10 cellular contexts compared by ENCODE assay signal in genomic region chr9:123321874-123322770, GRCh38. TPM values are rescaled to one million over a fixed set of nuclear protein-coding genes. Genes with fewer than 3 reads are reported as not detected.
DNase-seq lines count a peak whose midpoint lies in the region; ATAC-seq, FAIRE-seq and TF ChIP-seq lines count a peak whose summit lies in the region.
"Had no signal": no experiment of that assay in that cellular context is flagged by ENCODE, and none has a peak within 500 bp of the region (broad histone marks: within the 10 kb centered on the region; RNA-seq: fewer than 3 reads in every experiment).

No MANE protein-coding gene starts in this region.

- H3K36me3 ChIP-seq in small intestine (ENCODE audit: control insufficient read depth in 2 of 2, insufficient read depth in 2 of 2, low read length in 2 of 2): no peaks in the 10 kb centered on the region

- no peaks in the 10 kb centered on the region for H3K9me3 Mint-ChIP-seq in activated naive CD4-positive, alpha-beta T cell treated with anti-CD3 and anti-CD28 coated beads for 36 hours
- H3K9me3 Mint-ChIP-seq in activated B cell treated with CpG ODN at 0.5 μM for 24 hours: no peaks in the 10 kb centered on the region

- intact Hi-C loops in activated naive CD4-positive, alpha-beta T cell treated with anti-CD3 and anti-CD28 coated beads for 36 hours (cut with micrococcal nuclease): loop anchor here (1.0 to 5.0 kb wide), 3 partner anchors 17 to 380 kb away; partner anchors contain the start of gene RABGAP1
- intact Hi-C loops in activated B cell treated with CpG ODN at 0.5 μM for 24 hours (cut with micrococcal nuclease) (loop anchor here (1.0 to 2.0 kb wide), 3 partner anchors 16 to 53 kb away; partner anchors contain the start of gene STRBP), dorsolateral prefrontal cortex (cut with DNase I) (loop anchor here in 1 of 2 donors (5.0 kb wide), 1 partner anchor 35 kb away; no protein-coding TSS in a partner anchor)

- no peak overlapping the region for H3K4me3 ChIP-seq in small intestine (ENCODE audit: low read depth in 1 of 2, low read length in 2 of 2)
- H3K4me3 ChIP-seq in dorsolateral prefrontal cortex: no peak overlapping the region

- peak overlapping the region; percentile 80 for H3K27ac Mint-ChIP-seq in activated naive CD4-positive, alpha-beta T cell treated with anti-CD3 and anti-CD28 coated beads for 36 hours
- peak overlapping the region; percentile 94 for H3K27ac Mint-ChIP-seq in activated B cell treated with CpG ODN at 0.5 μM for 24 hours

- no peak for DNase-seq in activated naive CD4-positive, alpha-beta T cell treated with anti-CD3 and anti-CD28 coated beads for 36 hours
- no peak for DNase-seq in activated naive CD4-positive, alpha-beta T cell treated with Interleukin-2 at 50 U/mL for 16 hours
- DNase-seq in activated B cell treated with CpG ODN at 0.5 μM for 24 hours: no peak
- DNase-seq in small intestine: no peak
- no peak for DNase-seq in dorsolateral prefrontal cortex
- DNase-seq in iPS-NIHi7 (ENCODE audit: extremely low spot score): no peak
- DNase-seq in NCI-H2196 treated with DMSO at 0.1 percent for 48 hours (lab: John Stamatoyannopoulos, UW; ENCODE audit: unreplicated experiment): no peak
- DNase-seq: NCI-H187 treated with DMSO at 0.1 percent for 48 hours had no signal

- peaks cover 31% of the 10 kb centered on the region for H3K4me1 Mint-ChIP-seq in activated naive CD4-positive, alpha-beta T cell treated with anti-CD3 and anti-CD28 coated beads for 36 hours (ENCODE audit: low read depth)
- peaks cover 90% of the 10 kb centered on the region for H3K4me1 Mint-ChIP-seq in activated B cell treated with CpG ODN at 0.5 μM for 24 hours

- no peaks in the 10 kb centered on the region for H3K27me3 Mint-ChIP-seq in activated naive CD4-positive, alpha-beta T cell treated with anti-CD3 and anti-CD28 coated beads for 36 hours (ENCODE audit: low read depth)
- no peaks in the 10 kb centered on the region for H3K27me3 Mint-ChIP-seq in activated B cell treated with CpG ODN at 0.5 μM for 24 hours

- ATAC-seq in HG02798 (IDR thresholded peaks at IDR 0.05; ENCODE audit: poor library complexity, unreplicated experiment) (peak; percentile 24), activated B cell treated with CpG ODN at 0.5 μM for 24 hours (ENCODE audit: low read depth) (peak; percentile 1)

- CTCF ChIA-PET in activated naive CD4-positive, alpha-beta T cell treated with anti-CD3 and anti-CD28 coated beads for 36 hours (lab: Charles Lee): interaction anchor here (1.0 to 1.1 kb wide), 2 partner anchors 16 to 27 kb away, joined by 3 to 5 read pairs; no protein-coding TSS in a partner anchor
- CTCF ChIA-PET in activated B cell treated with CpG ODN at 0.5 μM for 24 hours (lab: Charles Lee): interaction anchor here (1.4 to 1.7 kb wide), 2 partner anchors 17 to 28 kb away, joined by 4 read pairs; no protein-coding TSS in a partner anchor

- no peaks in the 10 kb centered on the region for H3K4me1 ChIP-seq in small intestine (ENCODE audit: control insufficient read depth in 2 of 2, insufficient read depth in 1 of 2, low read depth in 1 of 2, low read length in 1 of 2)

- no peaks in the 10 kb centered on the region for H3K36me3 Mint-ChIP-seq in activated naive CD4-positive, alpha-beta T cell treated with anti-CD3 and anti-CD28 coated beads for 36 hours (ENCODE audit: low read depth)
- no peaks in the 10 kb centered on the region for H3K36me3 Mint-ChIP-seq in activated B cell treated with CpG ODN at 0.5 μM for 24 hours (ENCODE audit: low read depth)

- POLR2A ChIA-PET in activated B cell treated with CpG ODN at 0.5 μM for 24 hours (lab: Charles Lee): interaction anchor here (0.8 to 14.9 kb wide), 5 partner anchors 17 to 89 kb away, joined by 3 to 304 read pairs (median 6); partner anchors contain the start of gene STRBP

- H3K27ac ChIP-seq in small intestine (ENCODE audit: low read depth in 1 of 2, low read length in 1 of 2) (peak overlapping the region; percentile 34 to 53), dorsolateral prefrontal cortex (peak overlapping the region in 1 of 59 donors; percentile 36)

- TF ChIP-seq CTCF in activated B cell treated with CpG ODN at 0.5 μM for 24 hours (IDR thresholded peaks at IDR 0.05): no peak
- TF ChIP-seq CTCF in dorsolateral prefrontal cortex (IDR thresholded peaks at IDR 0.05 in 54 of 56, conservative IDR thresholded peaks at IDR 0.05 in 2 of 56; ENCODE audit: low read depth in 1 of 56, partially characterized antibody in 56 of 56): no peak

- H3K4me3 Mint-ChIP-seq in activated naive CD4-positive, alpha-beta T cell treated with anti-CD3 and anti-CD28 coated beads for 36 hours: peak overlapping the region; percentile 25
- peak overlapping the region; percentile 75 for H3K4me3 Mint-ChIP-seq in activated B cell treated with CpG ODN at 0.5 μM for 24 hours

- H3K9me3 ChIP-seq in small intestine (ENCODE audit: control insufficient read depth, low read depth): no peaks in the 10 kb centered on the region

- no peaks in the 10 kb centered on the region for H3K27me3 ChIP-seq in small intestine (ENCODE audit: control insufficient read depth in 2 of 2, insufficient read depth in 2 of 2, low read length in 2 of 2)
- H3K27me3 ChIP-seq in dorsolateral prefrontal cortex: no peaks in the 10 kb centered on the region

- WGBS in small intestine, 3 donors: 72 to 81% (median 73%) methylated on average over 6 of the region's 6 CpGs

- no peak for FAIRE-seq in small intestine (lab: Jason Lieb, UNC)

RNA-seq across cellular contexts. Expression of gene CRB2, which starts 33.9 kb away (rescaled TPM):
- not detected for total RNA-seq in activated naive CD4-positive, alpha-beta T cell treated with anti-CD3 and anti-CD28 coated beads for 36 hours
- total RNA-seq in activated B cell treated with CpG ODN at 0.5 μM for 24 hours (1.0 and 1.2 TPM in 2 replicates), dorsolateral prefrontal cortex (100 to 1,000 TPM in 1 of 120 experiments, 10 to 100 TPM in 119; 14.5 to 102 (median 32.1) TPM)
- polyA plus RNA-seq in small intestine: under 1 TPM in 1 of 3 donors, not detected in 2; 0.06 TPM
- polyA plus RNA-seq: BJ had no signal

RNA-seq across cellular contexts. Expression of gene STRBP, which starts 53.7 kb away (rescaled TPM):
- total RNA-seq in activated naive CD4-positive, alpha-beta T cell treated with anti-CD3 and anti-CD28 coated beads for 36 hours: 10 to 100 TPM; 27.6 to 27.8 TPM
- total RNA-seq in activated B cell treated with CpG ODN at 0.5 μM for 24 hours: 124 and 127 TPM in 2 replicates
- 10 to 100 TPM; 13.8 to 23.0 (median 22.9) TPM for polyA plus RNA-seq in small intestine
- total RNA-seq in dorsolateral prefrontal cortex: 100 to 1,000 TPM in 100 of 120 experiments, 10 to 100 TPM in 20; 42.5 to 205 (median 133) TPM
